ENCODE assay signal across 15 cellular contexts in the genomic region with DNA sequence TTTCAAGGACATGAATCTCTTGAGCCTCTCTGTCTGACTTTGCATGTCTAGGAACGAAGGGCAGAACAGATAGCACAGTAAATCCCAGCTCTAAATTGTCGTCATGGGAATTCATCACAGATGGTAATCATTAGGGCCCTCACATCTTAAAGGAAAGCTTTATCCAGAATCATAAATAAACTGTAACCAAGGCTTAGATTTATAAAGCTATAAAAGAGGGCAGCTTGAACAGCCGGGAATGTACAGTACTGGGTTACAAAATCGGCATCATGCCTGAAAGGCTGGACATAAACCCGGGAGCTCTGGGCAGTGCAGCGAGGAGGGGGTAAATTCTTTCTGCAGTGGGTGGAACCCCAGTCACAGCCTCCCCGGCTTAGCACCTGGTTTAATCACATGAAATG.
DNase-seq lines count a peak whose midpoint lies in the region; ATAC-seq and TF ChIP-seq lines count a peak whose summit lies in the region.
"Had no signal": no experiment of that assay in that cellular context is flagged by ENCODE, and none has a peak within 500 bp of the region (broad histone marks: within the 10 kb centered on the region; RNA-seq: fewer than 3 reads in every experiment).

No MANE protein-coding gene starts in this region.

- peak overlapping the region; percentile 13 for H3K27ac Mint-ChIP-seq in type B pancreatic cell
- H3K27ac Mint-ChIP-seq: activated naive CD4-positive, alpha-beta T cell treated with anti-CD3 and anti-CD28 coated beads, Interleukin-2, amount 10 ng/mL, durations not matched to agents 7 days and 5 days had no signal

- H3K36me3 Mint-ChIP-seq in type B pancreatic cell = peaks cover 40% of the 10 kb centered on the region
- H3K36me3 Mint-ChIP-seq: activated naive CD4-positive, alpha-beta T cell treated with anti-CD3 and anti-CD28 coated beads, Interleukin-2, amount 10 ng/mL, durations not matched to agents 7 days and 5 days; immature natural killer cell had no signal

- no peaks in the 10 kb centered on the region for H3K27me3 Mint-ChIP-seq in type B pancreatic cell

- DNase-seq in HCEC 1CT = peak; percentile 79
- DNase-seq in amniotic epithelial cell (ENCODE audit: low read depth) = peak; percentile 91
- peak; percentile 84 for DNase-seq in left kidney (ENCODE audit: low read depth, low spot score)
- no peak for DNase-seq in type B pancreatic cell (ENCODE audit: extremely low spot score, unreplicated experiment)
- DNase-seq in mucosa of gallbladder (ENCODE audit: low spot score) = no peak
- DNase-seq: activated naive CD4-positive, alpha-beta T cell treated with anti-CD3 and anti-CD28 coated beads, Interleukin-2, amount 10 ng/mL, durations not matched to agents 7 days and 5 days; COR-L47; erythroblast; immature natural killer cell; midbrain; NCI-H1694; right lobe of liver; SHP77 had no signal

- TF ChIP-seq CTCF in type B pancreatic cell (conservative IDR thresholded peaks at IDR 0.05) = no peak

- H3K4me1 Mint-ChIP-seq in type B pancreatic cell (ENCODE audit: unreplicated experiment) = peaks cover 17% of the 10 kb centered on the region
- H3K4me1 Mint-ChIP-seq: activated naive CD4-positive, alpha-beta T cell treated with anti-CD3 and anti-CD28 coated beads, Interleukin-2, amount 10 ng/mL, durations not matched to agents 7 days and 5 days; immature natural killer cell had no signal

- peak overlapping the region; percentile 58 for H3K4me3 Mint-ChIP-seq in type B pancreatic cell
- H3K4me3 Mint-ChIP-seq: activated naive CD4-positive, alpha-beta T cell treated with anti-CD3 and anti-CD28 coated beads, Interleukin-2, amount 10 ng/mL, durations not matched to agents 7 days and 5 days; immature natural killer cell had no signal

- H3K9me3 Mint-ChIP-seq in type B pancreatic cell = no peaks in the 10 kb centered on the region
- H3K9me3 Mint-ChIP-seq: activated naive CD4-positive, alpha-beta T cell treated with anti-CD3 and anti-CD28 coated beads, Interleukin-2, amount 10 ng/mL, durations not matched to agents 7 days and 5 days had no signal

- ATAC-seq in HG02798 (IDR thresholded peaks at IDR 0.05; ENCODE audit: poor library complexity, unreplicated experiment) = no peak
- no peak for ATAC-seq in GM18873 (IDR thresholded peaks at IDR 0.05; ENCODE audit: low FRiP score, unreplicated experiment)

Comparison
In these comparisons a context has a peak if more than half of its experiments do, and no peak if none do; other contexts are left out.
1. DNase-seq: peak in HCEC 1CT (single experiment), amniotic epithelial cell (single experiment) and left kidney (single experiment); none in type B pancreatic cell (single experiment) and mucosa of gallbladder (single experiment).